In the genomic region with DNA sequence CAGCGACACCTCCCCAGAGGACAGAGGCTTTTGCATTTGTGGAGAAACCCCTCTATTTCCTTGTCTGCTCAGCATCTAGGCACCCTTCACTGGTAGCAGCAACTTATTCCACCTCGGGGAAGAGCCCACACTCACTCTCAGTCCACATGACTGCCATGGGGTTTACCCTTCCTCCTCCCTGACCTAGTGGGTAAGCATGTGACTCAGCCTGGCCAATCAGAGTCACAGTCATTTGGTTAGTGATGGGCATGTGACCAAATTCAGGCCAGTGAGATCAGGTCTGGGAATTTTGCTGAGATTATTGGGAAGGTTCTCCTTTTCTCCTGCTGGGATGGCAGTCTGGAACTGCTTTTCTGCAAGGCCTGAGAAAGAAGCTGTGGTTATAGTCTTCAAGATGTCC, we compare ENCODE assay signal across 25 cellular contexts.
"Had no signal": no experiment of that assay in that cellular context is flagged by ENCODE, and none has a peak within 500 bp of the region (broad histone marks: within the 10 kb centered on the region; RNA-seq: fewer than 3 reads in every experiment).

No MANE protein-coding gene starts in this region.

- H3K9me3 Mint-ChIP-seq: effector memory CD8-positive, alpha-beta T cell; natural killer cell treated with Interleukin-12 subunit alpha and Interleukin-12 subunit beta and Interleukin-15 and Interleukin-18, amount 100 ng/mL, for 72 hours had no signal

- H3K36me3 Mint-ChIP-seq: activated CD8-positive, alpha-beta memory T cell treated with anti-CD3 and anti-CD28 coated beads, Interleukin-2, amount 10 ng/mL, durations not matched to agents 7 days and 5 days; natural killer cell treated with Interleukin-12 subunit alpha and Interleukin-12 subunit beta and Interleukin-15 and Interleukin-18, amount 100 ng/mL, for 72 hours had no signal

- H3K27me3 ChIP-seq: brain microvascular endothelial cell, hepatocyte, right atrium auricular region, testis, transverse colon had no signal

- H3K4me3 Mint-ChIP-seq: activated CD8-positive, alpha-beta memory T cell treated with anti-CD3 and anti-CD28 coated beads, Interleukin-2, amount 10 ng/mL, durations not matched to agents 7 days and 5 days; activated CD8-positive, alpha-beta T cell treated with anti-CD3 and anti-CD28 coated beads, Interleukin-2, amount 10 ng/mL, durations not matched to agents 7 days and 5 days; effector memory CD8-positive, alpha-beta T cell; natural killer cell treated with Interleukin-12 subunit alpha and Interleukin-12 subunit beta and Interleukin-15 and Interleukin-18, amount 100 ng/mL, for 72 hours; T-helper 17 cell had no signal

- H3K9me3 ChIP-seq: mucosa of descending colon, testis, transverse colon had no signal

- FAIRE-seq: astrocyte, urothelium cell line had no signal

- H3K27ac Mint-ChIP-seq: activated CD8-positive, alpha-beta memory T cell treated with anti-CD3 and anti-CD28 coated beads, Interleukin-2, amount 10 ng/mL, durations not matched to agents 7 days and 5 days; activated CD8-positive, alpha-beta T cell treated with anti-CD3 and anti-CD28 coated beads, Interleukin-2, amount 10 ng/mL, durations not matched to agents 7 days and 5 days; effector memory CD8-positive, alpha-beta T cell; natural killer cell treated with Interleukin-12 subunit alpha and Interleukin-12 subunit beta and Interleukin-15 and Interleukin-18, amount 100 ng/mL, for 72 hours; T-helper 17 cell had no signal

- ATAC-seq: activated CD8-positive, alpha-beta memory T cell treated with anti-CD3 and anti-CD28 coated beads, Interleukin-2, amount 10 ng/mL, durations not matched to agents 7 days and 5 days; activated CD8-positive, alpha-beta T cell treated with anti-CD3 and anti-CD28 coated beads, Interleukin-2, amount 10 ng/mL, durations not matched to agents 7 days and 5 days; effector memory CD8-positive, alpha-beta T cell; gastroesophageal sphincter; left ventricle myocardium superior; mucosa of descending colon; natural killer cell treated with Interleukin-12 subunit alpha and Interleukin-12 subunit beta and Interleukin-15 and Interleukin-18, amount 100 ng/mL, for 72 hours; T-helper 17 cell had no signal

- H3K4me3 ChIP-seq: gastroesophageal sphincter, hepatocyte, mucosa of descending colon, right atrium auricular region, testis, transverse colon had no signal

- H3K27ac ChIP-seq: brain microvascular endothelial cell, gastroesophageal sphincter, hepatocyte, right atrium auricular region, transverse colon, WERI-Rb-1 had no signal

- H3K4me1 Mint-ChIP-seq: activated CD8-positive, alpha-beta memory T cell treated with anti-CD3 and anti-CD28 coated beads, Interleukin-2, amount 10 ng/mL, durations not matched to agents 7 days and 5 days; T-helper 17 cell had no signal

- H3K36me3 ChIP-seq: brain microvascular endothelial cell, gastroesophageal sphincter, right atrium auricular region, transverse colon, WERI-Rb-1 had no signal

- DNase-seq: activated CD8-positive, alpha-beta memory T cell treated with anti-CD3 and anti-CD28 coated beads, Interleukin-2, amount 10 ng/mL, durations not matched to agents 7 days and 5 days; activated CD8-positive, alpha-beta T cell treated with anti-CD3 and anti-CD28 coated beads, Interleukin-2, amount 10 ng/mL, durations not matched to agents 7 days and 5 days; activated naive CD4-positive, alpha-beta T cell treated with anti-CD3 and anti-CD28 coated beads, Interleukin-2, amount 50 U/mL, for 16 hours; activated T-cell treated with anti-CD3 and anti-CD28 coated beads, Interleukin-2, amount 50 U/mL, for 48 hours; amniotic stem cell; brain microvascular endothelial cell; caudate nucleus; cortex of kidney; effector memory CD8-positive, alpha-beta T cell; erythroblast; islet precursor cell; left ventricle myocardium superior; mucosa of descending colon; stimulated activated naive CD4-positive, alpha-beta T cell treated with Interleukin-2 at 50 U/mL for 16 hours; T-helper 17 cell; T1000; testis; transverse colon; WERI-Rb-1 had no signal

- H3K4me1 ChIP-seq: transverse colon had no signal
